23 cellular contexts compared by ENCODE assay signal in the genomic region with DNA sequence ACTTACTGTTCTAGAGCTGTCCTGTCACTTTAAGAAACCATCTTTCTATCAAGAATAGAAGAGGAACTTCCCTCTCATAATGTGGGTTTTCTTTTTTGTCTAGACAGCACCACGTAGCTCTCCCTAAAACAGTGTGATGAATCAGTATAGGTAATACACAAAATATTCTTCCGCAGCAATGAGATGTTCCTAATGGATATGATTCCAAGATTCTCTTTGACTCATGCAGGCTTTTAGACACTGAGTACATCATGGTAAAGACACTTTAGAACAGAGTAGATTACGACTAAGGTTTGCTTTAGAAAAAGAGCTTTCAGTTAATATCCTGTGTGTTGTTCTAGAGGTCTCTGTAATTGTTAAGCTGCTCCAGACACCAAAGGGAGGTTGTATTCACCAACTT.
DNase-seq lines count a peak whose midpoint lies in the region; ATAC-seq, FAIRE-seq and TF ChIP-seq lines count a peak whose summit lies in the region.
"Had no signal": no experiment of that assay in that cellular context is flagged by ENCODE, and none has a peak within 500 bp of the region (broad histone marks: within the 10 kb centered on the region; RNA-seq: fewer than 3 reads in every experiment).

No MANE protein-coding gene starts in this region.

- peaks cover 38% of the 10 kb centered on the region for H3K36me3 Mint-ChIP-seq in activated naive CD4-positive, alpha-beta T cell treated with anti-CD3 and anti-CD28 coated beads, Interleukin-2, amount 10 ng/mL, durations not matched to agents 7 days and 5 days
- H3K36me3 Mint-ChIP-seq in astrocyte (ENCODE audit: low read depth, unreplicated experiment) = peaks cover 3% of the 10 kb centered on the region
- peaks cover 18% of the 10 kb centered on the region for H3K36me3 Mint-ChIP-seq in activated T-helper 1 cell treated with anti-CD3 and anti-CD28 coated beads, Interleukin-12 subunit alpha, Interleukin-12 subunit beta, Interleukin-2, Interleukin-4 antibody, amounts not matched to agents 30 ng/mL and 10 ng/mL and 1 ng/mL, durations not matched to agents 14 hours and 24 hours and 36 hours (ENCODE audit: low read depth)

- H3K9me3 ChIP-seq in astrocyte (ENCODE audit: insufficient read depth, low read depth, low read length) = no peaks in the 10 kb centered on the region
- H3K9me3 ChIP-seq in prostate gland = no peaks in the 10 kb centered on the region
- H3K9me3 ChIP-seq: lower lobe of right lung, psoas muscle, tibial nerve had no signal

- no peaks in the 10 kb centered on the region for H3K79me2 ChIP-seq in astrocyte (ENCODE audit: insufficient read depth, low read length)

- H3K4me1 Mint-ChIP-seq in activated naive CD4-positive, alpha-beta T cell treated with anti-CD3 and anti-CD28 coated beads, Interleukin-2, amount 10 ng/mL, durations not matched to agents 7 days and 5 days = peaks cover 6% of the 10 kb centered on the region
- no peaks in the 10 kb centered on the region for H3K4me1 Mint-ChIP-seq in astrocyte (ENCODE audit: low read depth, unreplicated experiment)
- H3K4me1 Mint-ChIP-seq in activated T-helper 1 cell treated with anti-CD3 and anti-CD28 coated beads, Interleukin-12 subunit alpha, Interleukin-12 subunit beta, Interleukin-2, Interleukin-4 antibody, amounts not matched to agents 30 ng/mL and 10 ng/mL and 1 ng/mL, durations not matched to agents 14 hours and 24 hours and 36 hours (ENCODE audit: low read depth) = no peaks in the 10 kb centered on the region
- H3K4me1 Mint-ChIP-seq: naive thymus-derived CD8-positive, alpha-beta T cell; stimulated activated effector memory CD8-positive, alpha-beta T cell treated with anti-CD3 and anti-CD28 coated beads, Interleukin-12 subunit alpha, Interleukin-12 subunit beta, amount 100 ng/mL, for 72 hours had no signal

- H3K4me1 ChIP-seq in astrocyte (ENCODE audit: insufficient read depth, low read length) (peaks cover 10% of the 10 kb centered on the region), prostate gland (replicated peaks) (no peaks in the 10 kb centered on the region)
- H3K4me1 ChIP-seq: lower lobe of right lung, psoas muscle, tibial nerve had no signal

- FAIRE-seq in astrocyte (lab: Jason Lieb, UNC) = peak; percentile 26
- FAIRE-seq: colon, endometrium, GM18507 had no signal

- CTCF ChIA-PET in activated naive CD4-positive, alpha-beta T cell treated with anti-CD3 and anti-CD28 coated beads, Interleukin-2, amount 10 ng/mL, durations not matched to agents 7 days and 5 days (lab: Charles Lee) = no interaction called here
- CTCF ChIA-PET in HEK293T (lab: Yijun Ruan, JAX) = interaction anchor here (2.2 kb wide), 1 partner anchor 228 kb away, joined by 6 read pairs; no protein-coding TSS in a partner anchor

- H3K27ac ChIP-seq in astrocyte (ENCODE audit: low read depth, low read length) (peak overlapping the region; percentile 63), prostate gland (no peak overlapping the region)
- H3K27ac ChIP-seq: C4-2B, lower lobe of right lung, psoas muscle, tibial nerve had no signal

- H2AFZ ChIP-seq in astrocyte (ENCODE audit: low read depth, low read length) = no peak overlapping the region

- TF ChIP-seq POLR2A in prostate gland (IDR thresholded peaks at IDR 0.05) = no peak

- 70% methylated on average over 3 of the region's 3 CpGs for WGBS in prostate gland

- TF ChIP-seq CTCF in astrocyte (IDR thresholded peaks at IDR 0.05; ENCODE audit: insufficient read depth, low read depth, low read length) (no peak), prostate gland (IDR thresholded peaks at IDR 0.05) (no peak)

- intact Hi-C loops in prostate gland (cut with DNase I) = loop anchor here (10.0 kb wide), 1 partner anchor 135 kb away; a partner anchor contains a TSS
- intact Hi-C loops in activated T-helper 1 cell treated with anti-CD3 and anti-CD28 coated beads, Interleukin-12 subunit alpha, Interleukin-12 subunit beta, Interleukin-2, Interleukin-4 antibody, amounts not matched to agents 30 ng/mL and 10 ng/mL and 1 ng/mL, durations not matched to agents 14 hours and 24 hours and 36 hours (cut with micrococcal nuclease) = no loop called here

- H3K9me3 Mint-ChIP-seq in activated naive CD4-positive, alpha-beta T cell treated with anti-CD3 and anti-CD28 coated beads, Interleukin-2, amount 10 ng/mL, durations not matched to agents 7 days and 5 days = no peaks in the 10 kb centered on the region
- H3K9me3 Mint-ChIP-seq in astrocyte (ENCODE audit: unreplicated experiment) = no peaks in the 10 kb centered on the region
- H3K9me3 Mint-ChIP-seq in activated T-helper 1 cell treated with anti-CD3 and anti-CD28 coated beads, Interleukin-12 subunit alpha, Interleukin-12 subunit beta, Interleukin-2, Interleukin-4 antibody, amounts not matched to agents 30 ng/mL and 10 ng/mL and 1 ng/mL, durations not matched to agents 14 hours and 24 hours and 36 hours = no peaks in the 10 kb centered on the region
- H3K9me3 Mint-ChIP-seq: naive thymus-derived CD8-positive, alpha-beta T cell; stimulated activated effector memory CD8-positive, alpha-beta T cell treated with anti-CD3 and anti-CD28 coated beads, Interleukin-12 subunit alpha, Interleukin-12 subunit beta, amount 100 ng/mL, for 72 hours had no signal

- POLR2A ChIA-PET in HEK293T (lab: Yijun Ruan, JAX) = no interaction called here

- ATAC-seq in GM21723 (IDR thresholded peaks at IDR 0.05; ENCODE audit: unreplicated experiment) = no peak
- ATAC-seq: activated CD4-positive, CD25-positive, alpha-beta regulatory T cell treated with anti-CD3 and anti-CD28 coated beads, Interleukin-2, amount 50 U/mL, for 24 hours; lower lobe of right lung; naive thymus-derived CD8-positive, alpha-beta T cell; psoas muscle; stimulated activated effector memory CD8-positive, alpha-beta T cell treated with anti-CD3 and anti-CD28 coated beads, Interleukin-12 subunit alpha, Interleukin-12 subunit beta, amount 100 ng/mL, for 72 hours had no signal

- H4K20me1 ChIP-seq in astrocyte (ENCODE audit: insufficient read depth, low read length) = no peaks in the 10 kb centered on the region

- peak overlapping the region; percentile 29 for H3K9ac ChIP-seq in astrocyte (ENCODE audit: low read length)

- no peak overlapping the region for H3K4me3 Mint-ChIP-seq in activated naive CD4-positive, alpha-beta T cell treated with anti-CD3 and anti-CD28 coated beads, Interleukin-2, amount 10 ng/mL, durations not matched to agents 7 days and 5 days
- H3K4me3 Mint-ChIP-seq in astrocyte (ENCODE audit: unreplicated experiment) = no peak overlapping the region
- H3K4me3 Mint-ChIP-seq in activated T-helper 1 cell treated with anti-CD3 and anti-CD28 coated beads, Interleukin-12 subunit alpha, Interleukin-12 subunit beta, Interleukin-2, Interleukin-4 antibody, amounts not matched to agents 30 ng/mL and 10 ng/mL and 1 ng/mL, durations not matched to agents 14 hours and 24 hours and 36 hours = no peak overlapping the region
- H3K4me3 Mint-ChIP-seq: naive thymus-derived CD8-positive, alpha-beta T cell; stimulated activated effector memory CD8-positive, alpha-beta T cell treated with anti-CD3 and anti-CD28 coated beads, Interleukin-12 subunit alpha, Interleukin-12 subunit beta, amount 100 ng/mL, for 72 hours had no signal

- peak overlapping the region; percentile 22 for H3K4me2 ChIP-seq in astrocyte (ENCODE audit: low read length)

- H3K27me3 ChIP-seq in astrocyte (ENCODE audit: insufficient read depth, low read length) = no peaks in the 10 kb centered on the region
- H3K27me3 ChIP-seq in prostate gland (replicated peaks; ENCODE audit: insufficient read depth) = no peaks in the 10 kb centered on the region
- H3K27me3 ChIP-seq: tibial nerve had no signal

- H3K27me3 Mint-ChIP-seq in activated naive CD4-positive, alpha-beta T cell treated with anti-CD3 and anti-CD28 coated beads, Interleukin-2, amount 10 ng/mL, durations not matched to agents 7 days and 5 days = no peaks in the 10 kb centered on the region
- H3K27me3 Mint-ChIP-seq in astrocyte (ENCODE audit: low read depth, unreplicated experiment) = no peaks in the 10 kb centered on the region
- H3K27me3 Mint-ChIP-seq in activated T-helper 1 cell treated with anti-CD3 and anti-CD28 coated beads, Interleukin-12 subunit alpha, Interleukin-12 subunit beta, Interleukin-2, Interleukin-4 antibody, amounts not matched to agents 30 ng/mL and 10 ng/mL and 1 ng/mL, durations not matched to agents 14 hours and 24 hours and 36 hours (ENCODE audit: insufficient read depth) = no peaks in the 10 kb centered on the region
- H3K27me3 Mint-ChIP-seq: naive thymus-derived CD8-positive, alpha-beta T cell had no signal

- H3K27ac Mint-ChIP-seq in activated naive CD4-positive, alpha-beta T cell treated with anti-CD3 and anti-CD28 coated beads, Interleukin-2, amount 10 ng/mL, durations not matched to agents 7 days and 5 days = peak overlapping the region; percentile 3
- H3K27ac Mint-ChIP-seq in astrocyte (ENCODE audit: unreplicated experiment) = no peak overlapping the region
- no peak overlapping the region for H3K27ac Mint-ChIP-seq in activated T-helper 1 cell treated with anti-CD3 and anti-CD28 coated beads, Interleukin-12 subunit alpha, Interleukin-12 subunit beta, Interleukin-2, Interleukin-4 antibody, amounts not matched to agents 30 ng/mL and 10 ng/mL and 1 ng/mL, durations not matched to agents 14 hours and 24 hours and 36 hours
- H3K27ac Mint-ChIP-seq: stimulated activated effector memory CD8-positive, alpha-beta T cell treated with anti-CD3 and anti-CD28 coated beads, Interleukin-12 subunit alpha, Interleukin-12 subunit beta, amount 100 ng/mL, for 72 hours had no signal

- no peak for DNase-seq in activated naive CD4-positive, alpha-beta T cell treated with anti-CD3 and anti-CD28 coated beads, Interleukin-2, amount 10 ng/mL, durations not matched to agents 7 days and 5 days
- no peak for DNase-seq in activated naive CD4-positive, alpha-beta T cell treated with anti-CD3 and anti-CD28 coated beads, Interleukin-2, amount 50 U/mL, for 16 hours
- DNase-seq in astrocyte (ENCODE audit: low read depth) = peak; percentile 61
- DNase-seq in iris pigment epithelial cell (ENCODE audit: low read depth) = peak; percentile 48
- no peak for DNase-seq in prostate gland (ENCODE audit: low spot score)
- no peak for DNase-seq in activated T-helper 1 cell treated with anti-CD3 and anti-CD28 coated beads, Interleukin-12 subunit alpha, Interleukin-12 subunit beta, Interleukin-2, Interleukin-4 antibody, amounts not matched to agents 30 ng/mL and 10 ng/mL and 1 ng/mL, durations not matched to agents 14 hours and 24 hours and 36 hours (ENCODE audit: low spot score)
- DNase-seq in HEK293T (ENCODE audit: extremely low spot score) = no peak
- DNase-seq: activated effector memory CD4-positive, alpha-beta T cell treated with anti-CD3 and anti-CD28 coated beads, Interleukin-2, amount 50 U/mL, for 16 hours; DMS153; lower lobe of right lung; naive thymus-derived CD8-positive, alpha-beta T cell; NCI-H446 treated with DMSO at 0.1 percent for 48 hours; psoas muscle; SIG-M5; stimulated activated CD4-positive, alpha-beta T cell treated with anti-CD3 and anti-CD28 coated beads, Interleukin-12 subunit alpha, Interleukin-12 subunit beta, amount 100 ng/mL, for 4 hours had no signal

- H3K4me3 ChIP-seq in astrocyte (ENCODE audit: insufficient read depth, low read depth, low read length) (no peak overlapping the region), prostate gland (no peak overlapping the region)
- H3K4me3 ChIP-seq: lower lobe of right lung, psoas muscle, tibial nerve had no signal

- H3K36me3 ChIP-seq in astrocyte (ENCODE audit: insufficient read depth, low read length) = peaks cover 12% of the 10 kb centered on the region
- no peaks in the 10 kb centered on the region for H3K36me3 ChIP-seq in prostate gland

Comparison
In these comparisons a context has a peak if more than half of its experiments do, and no peak if none do; other contexts are left out.
1. DNase-seq: peak in astrocyte (single experiment) and iris pigment epithelial cell (single experiment); none in activated naive CD4-positive, alpha-beta T cell treated with anti-CD3 and anti-CD28 coated beads, Interleukin-2, amount 10 ng/mL, durations not matched to agents 7 days and 5 days (single experiment), activated naive CD4-positive, alpha-beta T cell treated with anti-CD3 and anti-CD28 coated beads, Interleukin-2, amount 50 U/mL, for 16 hours (single experiment), prostate gland (single experiment), activated T-helper 1 cell treated with anti-CD3 and anti-CD28 coated beads, Interleukin-12 subunit alpha, Interleukin-12 subunit beta, Interleukin-2, Interleukin-4 antibody, amounts not matched to agents 30 ng/mL and 10 ng/mL and 1 ng/mL, durations not matched to agents 14 hours and 24 hours and 36 hours (single experiment) and HEK293T (single experiment).